Comparison of ENCODE assay signal across 20 cellular contexts in genomic region chr15:73567022-73567421, GRCh38.
DNase-seq lines count a peak whose midpoint lies in the region; ATAC-seq, FAIRE-seq and TF ChIP-seq lines count a peak whose summit lies in the region.
"Had no signal": no experiment of that assay in that cellular context is flagged by ENCODE, and none has a peak within 500 bp of the region (broad histone marks: within the 10 kb centered on the region; RNA-seq: fewer than 3 reads in every experiment).

No MANE protein-coding gene starts in this region.

- POLR2A ChIA-PET in IMR-90 (lab: Charles Lee; ENCODE audit: unreplicated experiment), result no interaction called here
- POLR2A ChIA-PET in PC-9 (lab: Charles Lee; ENCODE audit: unreplicated experiment), result interaction anchor here (0.7 kb wide), 1 partner anchor 36 kb away, joined by 6 read pairs; no protein-coding TSS in a partner anchor

- no peak overlapping the region for H2BK20ac ChIP-seq in IMR-90 (ENCODE audit: low read depth, low read length)

- no peak for TF ChIP-seq POLR2A in IMR-90 (IDR thresholded peaks at IDR 0.05; ENCODE audit: low read depth, low read length)

- H3K56ac ChIP-seq in IMR-90 (ENCODE audit: extremely low read depth, insufficient read depth, low read length), result no peak overlapping the region

- H3K79me1 ChIP-seq in IMR-90 (ENCODE audit: low read depth in 1 of 2, low read length in 2 of 2), result peaks cover 23 to 50% of the 10 kb centered on the region in 2 experiments

- WGBS in IMR-90 (ENCODE audit: extremely low coverage in 2 of 2, insufficient read length in 1 of 2), 2 experiments, result no CpG with 5 or more reads among the region's 1 CpG

- no peak overlapping the region for H2AK5ac ChIP-seq in IMR-90 (ENCODE audit: low read depth, low read length)

- H3K9me1 ChIP-seq in IMR-90 (ENCODE audit: insufficient read depth, low read length), result peaks cover 3% of the 10 kb centered on the region; the same call in 1 of the 2 replicates

- H3F3A ChIP-seq in PC-9 (ENCODE audit: insufficient read depth, low read depth), result peaks cover 8% of the 10 kb centered on the region

- no peak for TF ChIP-seq CTCF in IMR-90 (conservative IDR thresholded peaks at IDR 0.05; ENCODE audit: low read depth, low read length)
- no peak for TF ChIP-seq CTCF in astrocyte (IDR thresholded peaks at IDR 0.05; ENCODE audit: insufficient read depth, low read depth, low read length)
- no peak for TF ChIP-seq CTCF in PC-9 (conservative IDR thresholded peaks at IDR 0.05)

- no peak overlapping the region for H2BK15ac ChIP-seq in IMR-90 (ENCODE audit: low read depth, low read length)

- H3K23ac ChIP-seq in IMR-90 (ENCODE audit: low read depth, low read length), result no peak overlapping the region

- no peak overlapping the region for H3K4me3 ChIP-seq in IMR-90 (ENCODE audit: insufficient read depth, low read depth, low read length)
- H3K4me3 ChIP-seq in astrocyte (ENCODE audit: insufficient read depth, low read depth, low read length), result no peak overlapping the region
- H3K4me3 ChIP-seq in PC-9, result no peak overlapping the region
- H3K4me3 ChIP-seq: GM23248, HAP-1 had no signal

- TF ChIP-seq RAD21 in IMR-90 (IDR thresholded peaks at IDR 0.05; ENCODE audit: low read length), result no peak

- peaks cover 11% of the 10 kb centered on the region for H3K4me1 ChIP-seq in IMR-90 (ENCODE audit: control insufficient read depth, insufficient read depth, low read length)
- H3K4me1 ChIP-seq in astrocyte (ENCODE audit: insufficient read depth, low read length), result peaks cover 10% of the 10 kb centered on the region
- H3K4me1 ChIP-seq in PC-9 (replicated peaks; ENCODE audit: insufficient read depth), result peaks cover 14% of the 10 kb centered on the region
- H3K4me1 ChIP-seq: BE2C, HAP-1 had no signal

- BruUV-seq in IMR-90 (replicated peaks; lab: Mats Ljungman, UMichigan) (no TSS peak), PC-9 (replicated peaks; lab: Mats Ljungman, UMichigan) (no TSS peak)

- no peak overlapping the region for H2AFZ ChIP-seq in IMR-90 (replicated peaks; ENCODE audit: low read length, poor library complexity)
- no peak overlapping the region for H2AFZ ChIP-seq in astrocyte (ENCODE audit: low read depth, low read length)
- no peak overlapping the region for H2AFZ ChIP-seq in PC-9
- H2AFZ ChIP-seq: GM23248 had no signal

- CTCF ChIA-PET in IMR-90 (lab: Yijun Ruan, JAX) (interaction anchor here (0.8 kb wide), 1 partner anchor 69 kb away, joined by 3 read pairs; no protein-coding TSS in a partner anchor), PC-9 (lab: Charles Lee) (interaction anchor here (0.6 kb wide), 1 partner anchor 229 kb away, joined by 10 read pairs; no protein-coding TSS in a partner anchor)

- no peak overlapping the region for H3K4me3 Mint-ChIP-seq in activated naive CD8-positive, alpha-beta T cell treated with anti-CD3 and anti-CD28 coated beads, Interleukin-2, amount 50 U/mL, for 24 hours
- H3K4me3 Mint-ChIP-seq in activated naive CD8-positive, alpha-beta T cell treated with anti-CD3 and anti-CD28 coated beads for 36 hours, result no peak overlapping the region
- H3K4me3 Mint-ChIP-seq in astrocyte (ENCODE audit: unreplicated experiment), result peak overlapping the region; percentile 70
- H3K4me3 Mint-ChIP-seq in stimulated activated effector memory CD8-positive, alpha-beta T cell treated with anti-CD3 and anti-CD28 coated beads, Interleukin-12 subunit alpha, Interleukin-12 subunit beta, amount 100 ng/mL, for 72 hours, result peak overlapping the region; percentile 4
- H3K4me3 Mint-ChIP-seq: CD4-positive, CD25-positive, alpha-beta regulatory T cell had no signal

- H3K27ac Mint-ChIP-seq in activated naive CD8-positive, alpha-beta T cell treated with anti-CD3 and anti-CD28 coated beads, Interleukin-2, amount 50 U/mL, for 24 hours, result peak overlapping the region; percentile 16
- H3K27ac Mint-ChIP-seq in activated naive CD8-positive, alpha-beta T cell treated with anti-CD3 and anti-CD28 coated beads for 36 hours, result no peak overlapping the region
- H3K27ac Mint-ChIP-seq in astrocyte (ENCODE audit: unreplicated experiment), result no peak overlapping the region
- peak overlapping the region; percentile 73 for H3K27ac Mint-ChIP-seq in stimulated activated effector memory CD8-positive, alpha-beta T cell treated with anti-CD3 and anti-CD28 coated beads, Interleukin-12 subunit alpha, Interleukin-12 subunit beta, amount 100 ng/mL, for 72 hours

- H3K14ac ChIP-seq in IMR-90 (replicated peaks; ENCODE audit: low read depth, low read length), result no peak overlapping the region

- H2BK5ac ChIP-seq in IMR-90 (ENCODE audit: low read depth, low read length, poor library complexity, severe bottlenecking), result no peak overlapping the region

- H3K9me3 ChIP-seq in IMR-90 (ENCODE audit: control insufficient read depth, insufficient read depth, low read length) (no peaks in the 10 kb centered on the region), astrocyte (ENCODE audit: insufficient read depth, low read depth, low read length) (no peaks in the 10 kb centered on the region), PC-9 (ENCODE audit: insufficient read depth, low read depth) (no peaks in the 10 kb centered on the region)
- H3K9me3 ChIP-seq: BE2C, Caco-2, HAP-1 had no signal

- no peak overlapping the region for H4K8ac ChIP-seq in IMR-90 (ENCODE audit: low read depth in 2 of 2, low read length in 2 of 2)

- in situ Hi-C loops in IMR-90 (cut with MboI; ENCODE audit: low sequenced_read_pairs), result no loop called here

- H3K18ac ChIP-seq in IMR-90 (ENCODE audit: low read depth, low read length), result no peak overlapping the region

- no peaks in the 10 kb centered on the region for H3K9me2 ChIP-seq in PC-9 (ENCODE audit: insufficient read depth)

- no peak for DNase-seq in activated naive CD8-positive, alpha-beta T cell treated with anti-CD3 and anti-CD28 coated beads, Interleukin-2, amount 50 U/mL, for 24 hours
- no peak for DNase-seq in activated naive CD8-positive, alpha-beta T cell treated with anti-CD3 and anti-CD28 coated beads for 36 hours
- no peak for DNase-seq in IMR-90
- DNase-seq in astrocyte (ENCODE audit: low read depth), result no peak
- no peak for DNase-seq in stimulated activated effector memory CD8-positive, alpha-beta T cell treated with anti-CD3 and anti-CD28 coated beads, Interleukin-12 subunit alpha, Interleukin-12 subunit beta, amount 100 ng/mL, for 72 hours (ENCODE audit: low spot score in 2 of 2)
- no peak for DNase-seq in dermis blood vessel endothelial cell
- no peak for DNase-seq in PC-9
- DNase-seq: ACHN; BE2C; C1 segment of cervical spinal cord; Caco-2; CD4-positive, CD25-positive, alpha-beta regulatory T cell; DMS153; DMS79; GDM1; GM23248 had no signal

- no peak overlapping the region for H3K4me2 ChIP-seq in IMR-90 (ENCODE audit: low read depth, low read length)
- no peak overlapping the region for H3K4me2 ChIP-seq in astrocyte (ENCODE audit: low read length)
- H3K4me2 ChIP-seq in PC-9, result no peak overlapping the region

- no peaks in the 10 kb centered on the region for H3K79me2 ChIP-seq in astrocyte (ENCODE audit: insufficient read depth, low read length)
- 0 out of 2 replicates have a peak, but pooled peaks cover 4% of the 10 kb centered on the region for H3K79me2 ChIP-seq in PC-9 (ENCODE audit: low read depth)

- intact Hi-C loops in IMR-90 (cut with micrococcal nuclease), result no loop called here
- intact Hi-C loops in PC-9 (cut with micrococcal nuclease; ENCODE audit: unreplicated experiment), result no loop called here

- peaks cover 31% of the 10 kb centered on the region for H3K36me3 Mint-ChIP-seq in activated naive CD8-positive, alpha-beta T cell treated with anti-CD3 and anti-CD28 coated beads, Interleukin-2, amount 50 U/mL, for 24 hours (ENCODE audit: low read depth)
- H3K36me3 Mint-ChIP-seq in activated naive CD8-positive, alpha-beta T cell treated with anti-CD3 and anti-CD28 coated beads for 36 hours, result peaks cover 15% of the 10 kb centered on the region
- H3K36me3 Mint-ChIP-seq in astrocyte (ENCODE audit: low read depth, unreplicated experiment), result peaks cover 36% of the 10 kb centered on the region
- H3K36me3 Mint-ChIP-seq in stimulated activated effector memory CD8-positive, alpha-beta T cell treated with anti-CD3 and anti-CD28 coated beads, Interleukin-12 subunit alpha, Interleukin-12 subunit beta, amount 100 ng/mL, for 72 hours, result peaks cover 94% of the 10 kb centered on the region

- FAIRE-seq in astrocyte (lab: Jason Lieb, UNC), result no peak
- FAIRE-seq: GM12892, GM18507, HTR-8/SVneo had no signal

- H3K9ac ChIP-seq in IMR-90 (ENCODE audit: low read depth, low read length) (no peak overlapping the region), astrocyte (ENCODE audit: low read length) (no peak overlapping the region)
- H3K9ac ChIP-seq: GM23248 had no signal

- dilution Hi-C loops in IMR-90 (cut with HindIII; ENCODE audit: low sequenced_read_pairs, unreplicated experiment), result no loop called here

- H4K5ac ChIP-seq in IMR-90 (ENCODE audit: low read depth, low read length), result no peak overlapping the region

- H2BK120ac ChIP-seq in IMR-90 (ENCODE audit: low read depth, low read length), result no peak overlapping the region

- H3K27me3 Mint-ChIP-seq in activated naive CD8-positive, alpha-beta T cell treated with anti-CD3 and anti-CD28 coated beads, Interleukin-2, amount 50 U/mL, for 24 hours, result no peaks in the 10 kb centered on the region
- H3K27me3 Mint-ChIP-seq in activated naive CD8-positive, alpha-beta T cell treated with anti-CD3 and anti-CD28 coated beads for 36 hours, result no peaks in the 10 kb centered on the region
- no peaks in the 10 kb centered on the region for H3K27me3 Mint-ChIP-seq in astrocyte (ENCODE audit: low read depth, unreplicated experiment)
- H3K27me3 Mint-ChIP-seq: CD4-positive, CD25-positive, alpha-beta regulatory T cell had no signal

- H3K36me3 ChIP-seq in IMR-90 (ENCODE audit: control insufficient read depth, insufficient read depth, low read length) (peaks cover 48% of the 10 kb centered on the region), astrocyte (ENCODE audit: insufficient read depth, low read length) (peaks cover 41% of the 10 kb centered on the region), PC-9 (ENCODE audit: low read depth) (peaks cover 30% of the 10 kb centered on the region)

- no peak overlapping the region for H4K91ac ChIP-seq in IMR-90 (ENCODE audit: insufficient read depth, low read depth, low read length)

- no peak overlapping the region for H3K4ac ChIP-seq in IMR-90 (ENCODE audit: low read depth, low read length)

- no peaks in the 10 kb centered on the region for H3K9me3 Mint-ChIP-seq in activated naive CD8-positive, alpha-beta T cell treated with anti-CD3 and anti-CD28 coated beads, Interleukin-2, amount 50 U/mL, for 24 hours
- no peaks in the 10 kb centered on the region for H3K9me3 Mint-ChIP-seq in activated naive CD8-positive, alpha-beta T cell treated with anti-CD3 and anti-CD28 coated beads for 36 hours
- no peaks in the 10 kb centered on the region for H3K9me3 Mint-ChIP-seq in astrocyte (ENCODE audit: unreplicated experiment)
- H3K9me3 Mint-ChIP-seq in stimulated activated effector memory CD8-positive, alpha-beta T cell treated with anti-CD3 and anti-CD28 coated beads, Interleukin-12 subunit alpha, Interleukin-12 subunit beta, amount 100 ng/mL, for 72 hours, result no peaks in the 10 kb centered on the region
- H3K9me3 Mint-ChIP-seq: CD4-positive, CD25-positive, alpha-beta regulatory T cell had no signal

- H3K27ac ChIP-seq in IMR-90 (ENCODE audit: insufficient read depth, low read length) (no peak overlapping the region), astrocyte (ENCODE audit: low read depth, low read length) (no peak overlapping the region), PC-9 (no peak overlapping the region)
- H3K27ac ChIP-seq: GM23248 had no signal

- H4K20me1 ChIP-seq in IMR-90 (ENCODE audit: insufficient read depth, low read length) (peaks cover 30% of the 10 kb centered on the region), astrocyte (ENCODE audit: insufficient read depth, low read length) (peaks cover 88% of the 10 kb centered on the region), PC-9 (ENCODE audit: insufficient read depth) (peaks cover 28% of the 10 kb centered on the region)

- H3K27me3 ChIP-seq in IMR-90 (ENCODE audit: control insufficient read depth, insufficient read depth, low read length) (no peaks in the 10 kb centered on the region), astrocyte (ENCODE audit: insufficient read depth, low read length) (no peaks in the 10 kb centered on the region), PC-9 (ENCODE audit: insufficient read depth, low read depth) (no peaks in the 10 kb centered on the region)
- H3K27me3 ChIP-seq: BE2C had no signal

- ATAC-seq in activated naive CD8-positive, alpha-beta T cell treated with anti-CD3 and anti-CD28 coated beads, Interleukin-2, amount 50 U/mL, for 24 hours, result no peak
- no peak for ATAC-seq in IMR-90 (ENCODE audit: low read depth)
- ATAC-seq in stimulated activated effector memory CD8-positive, alpha-beta T cell treated with anti-CD3 and anti-CD28 coated beads, Interleukin-12 subunit alpha, Interleukin-12 subunit beta, amount 100 ng/mL, for 72 hours, result no peak

- H2AK9ac ChIP-seq in IMR-90 (replicated peaks; ENCODE audit: low read depth, low read length, poor library complexity), result no peak overlapping the region

- peaks cover 11% of the 10 kb centered on the region for H3K4me1 Mint-ChIP-seq in activated naive CD8-positive, alpha-beta T cell treated with anti-CD3 and anti-CD28 coated beads, Interleukin-2, amount 50 U/mL, for 24 hours
- peaks cover 5% of the 10 kb centered on the region for H3K4me1 Mint-ChIP-seq in activated naive CD8-positive, alpha-beta T cell treated with anti-CD3 and anti-CD28 coated beads for 36 hours
- H3K4me1 Mint-ChIP-seq in astrocyte (ENCODE audit: low read depth, unreplicated experiment), result peaks cover 14% of the 10 kb centered on the region
- peaks cover 40% of the 10 kb centered on the region for H3K4me1 Mint-ChIP-seq in stimulated activated effector memory CD8-positive, alpha-beta T cell treated with anti-CD3 and anti-CD28 coated beads, Interleukin-12 subunit alpha, Interleukin-12 subunit beta, amount 100 ng/mL, for 72 hours

Comparison
In these comparisons a context has a peak if more than half of its experiments do, and no peak if none do; other contexts are left out.
1. H3K27ac Mint-ChIP-seq: peak in activated naive CD8-positive, alpha-beta T cell treated with anti-CD3 and anti-CD28 coated beads, Interleukin-2, amount 50 U/mL, for 24 hours (single experiment) and stimulated activated effector memory CD8-positive, alpha-beta T cell treated with anti-CD3 and anti-CD28 coated beads, Interleukin-12 subunit alpha, Interleukin-12 subunit beta, amount 100 ng/mL, for 72 hours (single experiment); none in activated naive CD8-positive, alpha-beta T cell treated with anti-CD3 and anti-CD28 coated beads for 36 hours (single experiment) and astrocyte (single experiment).
2. H3K4me3 Mint-ChIP-seq: peak in astrocyte (single experiment) and stimulated activated effector memory CD8-positive, alpha-beta T cell treated with anti-CD3 and anti-CD28 coated beads, Interleukin-12 subunit alpha, Interleukin-12 subunit beta, amount 100 ng/mL, for 72 hours (single experiment); none in activated naive CD8-positive, alpha-beta T cell treated with anti-CD3 and anti-CD28 coated beads, Interleukin-2, amount 50 U/mL, for 24 hours (single experiment) and activated naive CD8-positive, alpha-beta T cell treated with anti-CD3 and anti-CD28 coated beads for 36 hours (single experiment).